Comparison of ENCODE assay signal across 8 cellular contexts in the genomic region with DNA sequence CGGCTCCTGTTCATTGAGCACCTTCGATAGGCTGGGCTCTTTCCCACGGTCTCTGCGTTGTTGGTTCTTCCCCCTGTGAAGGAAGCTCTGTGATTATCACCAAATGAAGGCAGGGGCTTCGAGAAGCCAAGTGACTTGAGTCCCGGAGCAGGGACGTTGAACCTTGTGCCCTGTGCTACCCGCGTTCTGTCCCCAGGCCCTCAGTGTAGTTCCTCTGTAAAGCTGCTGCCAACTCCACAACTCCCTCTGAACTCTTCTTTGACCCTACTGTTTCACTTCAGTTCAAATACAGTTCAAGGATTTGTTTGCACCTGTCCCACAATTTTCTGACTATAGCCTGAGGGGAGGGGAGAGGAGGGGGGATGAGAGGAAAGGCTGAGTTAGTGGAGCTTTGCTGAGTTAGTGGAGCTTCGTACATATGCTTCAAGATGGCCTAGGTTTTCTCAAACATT. TPM values are rescaled to one million over a fixed set of nuclear protein-coding genes. Genes with fewer than 3 reads are reported as not detected.
A peak's percentile ranks its signal among the peaks of the same experiment; 100 is the strongest.
DNase-seq lines count a peak whose midpoint lies in the region; ATAC-seq, FAIRE-seq and TF ChIP-seq lines count a peak whose summit lies in the region.

No MANE protein-coding gene starts in this region.

- peak overlapping the region; percentile 92 for H2AFZ ChIP-seq in OCI-LY3 (ENCODE audit: low read depth, low read length)
- H2AFZ ChIP-seq in endothelial cell of umbilical vein (ENCODE audit: low read depth, low read length) = peak overlapping the region; percentile 85

- no peak for TF ChIP-seq CTCF in OCI-LY3 (IDR thresholded peaks at IDR 0.05; ENCODE audit: low read depth, low read length)
- no peak for TF ChIP-seq CTCF in endothelial cell of umbilical vein (IDR thresholded peaks at IDR 0.05; ENCODE audit: extremely low read depth in 1 of 2, insufficient read depth in 1 of 2, low read depth in 1 of 2, low read length in 2 of 2)
- TF ChIP-seq CTCF in neutrophil (IDR thresholded peaks at IDR 0.05) = no peak

- POLR2A ChIA-PET in endothelial cell of umbilical vein (lab: Charles Lee) = interaction anchor here (0.6 to 1.4 kb wide), 2 partner anchors 14 to 138 kb away, joined by 3 to 10 read pairs; partner anchors contain the start of gene FAM120C

- no peak for TF ChIP-seq POLR2A in endothelial cell of umbilical vein (IDR thresholded peaks at IDR 0.05; ENCODE audit: low read depth, low read length)

- H3K4me2 ChIP-seq in OCI-LY3 (ENCODE audit: low read length) (peak overlapping the region; percentile 97), endothelial cell of umbilical vein (ENCODE audit: insufficient read depth, low read length) (peak overlapping the region; percentile 69)

- H3K27ac ChIP-seq in OCI-LY3 (ENCODE audit: low read length) = peak overlapping the region; percentile 93
- peak overlapping the region; percentile 81 for H3K27ac ChIP-seq in endothelial cell of umbilical vein (ENCODE audit: insufficient read depth, low read depth, low read length)
- peak overlapping the region; percentile 98 for H3K27ac ChIP-seq in neutrophil

- ATAC-seq in GM21447 (IDR thresholded peaks at IDR 0.05; ENCODE audit: unreplicated experiment) = no peak
- ATAC-seq in HG02588 (IDR thresholded peaks at IDR 0.05; ENCODE audit: unreplicated experiment) = no peak

- H3K4me3 ChIP-seq in OCI-LY3 (ENCODE audit: low read length) = peak overlapping the region; percentile 98
- H3K4me3 ChIP-seq in endothelial cell of umbilical vein (replicated peaks in 1 of 3; ENCODE audit: insufficient read depth in 1 of 3, low read depth in 1 of 3, low read length in 3 of 3) = peak overlapping the region in 2 of 3 experiments; percentile 24 to 57
- H3K4me3 ChIP-seq in neutrophil (ENCODE audit: low read depth in 1 of 2, low read length in 1 of 2) = peak overlapping the region; percentile 73 to 79

- H3K4me1 ChIP-seq in OCI-LY3 (ENCODE audit: low read length) = peaks cover 10% of the 10 kb centered on the region
- H3K4me1 ChIP-seq in endothelial cell of umbilical vein (ENCODE audit: control insufficient read depth, extremely low read depth, insufficient read depth, low read length) = peaks cover 13% of the 10 kb centered on the region
- H3K4me1 ChIP-seq in neutrophil (ENCODE audit: control insufficient read depth in 1 of 2, insufficient read depth in 1 of 2, low read depth in 1 of 2, low read length in 1 of 2) = peaks cover 13 to 18% of the 10 kb centered on the region in 2 experiments

- no peaks in the 10 kb centered on the region for H3K9me1 ChIP-seq in endothelial cell of umbilical vein (replicated peaks; ENCODE audit: control insufficient read depth, extremely low read depth, insufficient read depth, low read length)

- H3K36me3 ChIP-seq in OCI-LY3 (replicated peaks; ENCODE audit: low read depth, low read length) = peaks cover 10% of the 10 kb centered on the region
- H3K36me3 ChIP-seq in endothelial cell of umbilical vein (ENCODE audit: control insufficient read depth in 2 of 2, extremely low read depth in 1 of 2, insufficient read depth in 2 of 2, low read length in 2 of 2) = no peaks in the 10 kb centered on the region
- peaks cover 19% of the 10 kb centered on the region for H3K36me3 ChIP-seq in neutrophil

- intact Hi-C loops in endothelial cell of umbilical vein (cut with micrococcal nuclease) = loop anchor here (1.0 to 10.0 kb wide), 7 partner anchors 138 to 1110 kb away; partner anchors contain the start of genes FAM120C, MAGED2, TSR2 and WNK3

- no peaks in the 10 kb centered on the region for H3K27me3 ChIP-seq in OCI-LY3 (ENCODE audit: low read depth, low read length)
- H3K27me3 ChIP-seq in endothelial cell of umbilical vein (ENCODE audit: control insufficient read depth in 2 of 2, insufficient read depth in 2 of 2, low read length in 2 of 2) = no peaks in the 10 kb centered on the region
- H3K27me3 ChIP-seq in neutrophil = no peaks in the 10 kb centered on the region

- dilution Hi-C loops in endothelial cell of umbilical vein (cut with MboI; ENCODE audit: extremely low pct_ligation_motif_present, low sequenced_read_pairs) = no loop called here

- H4K20me1 ChIP-seq in OCI-LY3 (ENCODE audit: insufficient read depth, low read length) = no peaks in the 10 kb centered on the region
- no peaks in the 10 kb centered on the region for H4K20me1 ChIP-seq in endothelial cell of umbilical vein (replicated peaks; ENCODE audit: control insufficient read depth, extremely low read depth, insufficient read depth, low read length)

- BruUV-seq in endothelial cell of umbilical vein (replicated peaks; lab: Mats Ljungman, UMichigan) = TSS peak; percentile 91

- H3K9me3 ChIP-seq in OCI-LY3 (ENCODE audit: insufficient read depth, low read length) = no peaks in the 10 kb centered on the region
- no peaks in the 10 kb centered on the region for H3K9me3 ChIP-seq in endothelial cell of umbilical vein (replicated peaks; ENCODE audit: control insufficient read depth, insufficient read depth, low read length)
- no peaks in the 10 kb centered on the region for H3K9me3 ChIP-seq in neutrophil

- peaks cover 18% of the 10 kb centered on the region for H3K79me2 ChIP-seq in OCI-LY3 (ENCODE audit: low read length)
- peaks cover 3% of the 10 kb centered on the region for H3K79me2 ChIP-seq in endothelial cell of umbilical vein (ENCODE audit: control insufficient read depth, insufficient read depth, low read length)

- FAIRE-seq in endothelial cell of umbilical vein (lab: Jason Lieb, UNC) = peak; percentile 78

- CTCF ChIA-PET in endothelial cell of umbilical vein (lab: Charles Lee) = interaction anchor here (0.8 to 2.7 kb wide), 2 partner anchors 133 to 395 kb away, joined by 4 to 15 read pairs; partner anchors contain the start of gene TSR2

- DNase-seq in NCI-H82 treated with DMSO at 0.1 percent for 48 hours (lab: John Stamatoyannopoulos, UW; ENCODE audit: unreplicated experiment) (peak; percentile 43), NCI-H82 (lab: John Stamatoyannopoulos, UW) (no peak), endothelial cell of umbilical vein (ENCODE audit: low read depth, low spot score) (no peak), NCI-H446 treated with DMSO at 0.1 percent for 48 hours (lab: John Stamatoyannopoulos, UW) (no peak)

- H3K9ac ChIP-seq in OCI-LY3 (ENCODE audit: low read length) = peak overlapping the region; percentile 88
- peak overlapping the region; percentile 93 for H3K9ac ChIP-seq in endothelial cell of umbilical vein (replicated peaks; ENCODE audit: extremely low read depth, insufficient read depth, low read length)

TF ChIP-seq in endothelial cell of umbilical vein, 7 proteins besides CTCF, POLR2A, EP300 and RAD21:
- no peak for TF ChIP-seq EZH2 (IDR thresholded peaks at IDR 0.05; ENCODE audit: borderline replicate concordance, low read depth, low read length, severe bottlenecking)
- TF ChIP-seq, protein P1, sequence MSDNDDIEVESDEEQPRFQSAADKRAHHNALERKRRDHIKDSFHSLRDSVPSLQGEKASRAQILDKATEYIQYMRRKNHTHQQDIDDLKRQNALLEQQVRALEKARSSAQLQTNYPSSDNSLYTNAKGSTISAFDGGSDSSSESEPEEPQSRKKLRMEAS (IDR thresholded peaks at IDR 0.05; ENCODE audit: insufficient read depth, insufficient read length) = no peak

RNA-seq across cellular contexts. Expression of gene PHF8, which starts 0.6 kb away (rescaled TPM):
- 23.2 and 25.5 TPM in 2 replicates for total RNA-seq in endothelial cell of umbilical vein
- 10.9 and 12.1 TPM in 2 replicates for polyA plus RNA-seq in endothelial cell of umbilical vein
- polyA plus RNA-seq in endothelial cell of umbilical vein (2011; cell fraction: cytosol; rRNA removed) = 12.8 and 13.9 TPM in 2 replicates
- 42.5 and 45.1 TPM in 2 replicates for polyA plus RNA-seq in endothelial cell of umbilical vein (2011; cell fraction: nucleus; rRNA removed)
- 12.1 and 14.1 TPM in 2 replicates for polyA plus RNA-seq in endothelial cell of umbilical vein (2012)
- polyA minus RNA-seq in endothelial cell of umbilical vein = 47.1 and 47.6 TPM in 2 replicates
- 18.0 TPM for polyA minus RNA-seq in endothelial cell of umbilical vein (2011; cell fraction: cytosol; rRNA and poly(A)+ RNA removed)
- 56.6 and 62.8 TPM in 2 replicates for polyA minus RNA-seq in endothelial cell of umbilical vein (2011; cell fraction: nucleus; rRNA and poly(A)+ RNA removed)

Comparison
In these comparisons a context has a peak if more than half of its experiments do, and no peak if none do; other contexts are left out.
1. H3K4me3 ChIP-seq: peak in every context shown above with its lines; median percentile 98 in OCI-LY3; 76 in neutrophil; 40 in endothelial cell of umbilical vein.